In the genomic region with DNA sequence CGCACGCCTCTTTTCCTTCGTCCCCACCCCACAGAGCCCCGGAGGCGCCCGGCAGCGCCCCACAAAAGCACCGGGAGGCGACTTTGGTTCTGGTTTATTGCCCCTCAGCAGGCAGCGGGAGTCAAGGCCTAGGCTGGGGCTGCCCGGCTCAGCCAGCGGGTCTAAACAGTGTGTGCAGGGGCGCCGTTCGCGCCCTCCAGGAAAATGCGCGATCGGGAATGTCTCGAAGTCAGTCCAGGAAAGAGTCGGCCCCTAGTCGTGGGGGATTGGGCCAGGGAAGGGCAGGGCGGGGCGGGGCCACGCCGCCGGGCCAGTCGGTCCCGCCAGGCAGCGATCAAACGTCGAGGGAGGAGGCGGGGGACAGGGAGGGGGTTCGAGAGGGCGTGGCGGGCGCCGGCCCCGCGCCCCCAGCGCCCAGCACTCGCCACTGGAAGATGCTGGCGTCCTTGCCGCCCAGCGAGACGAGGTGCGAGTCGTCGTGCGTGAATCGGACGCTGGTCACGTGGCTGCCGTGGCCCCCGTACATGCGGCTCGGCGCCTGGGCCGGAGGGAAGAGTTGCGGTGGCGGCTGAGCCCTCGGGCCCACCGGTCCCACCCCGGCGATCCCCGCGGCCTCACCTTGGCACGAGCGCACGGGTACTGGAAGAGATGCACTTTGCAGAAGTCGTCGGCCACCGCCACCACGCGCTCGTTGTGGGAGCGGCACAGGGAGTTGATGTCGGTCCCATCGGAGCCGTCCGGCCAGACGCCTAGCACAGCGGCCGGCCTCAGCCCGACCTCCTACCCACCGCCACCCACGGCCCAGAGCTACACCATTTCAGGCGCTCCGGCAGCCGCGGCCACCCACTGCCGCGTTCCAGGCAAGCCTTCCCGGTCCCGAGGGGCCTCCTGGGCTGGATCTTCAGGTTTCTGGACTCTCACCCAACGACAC, we compare ENCODE assay signal across 1 cellular context.
A peak's percentile ranks its signal among the peaks of the same experiment; 100 is the strongest.
TF ChIP-seq lines count a peak whose summit lies in the region.

No MANE protein-coding gene starts in this region.

TF ChIP-seq in GM23338, 12 proteins besides CTCF, POLR2A, EP300 and RAD21 (continued from another document):
- TF ChIP-seq, protein P1, sequence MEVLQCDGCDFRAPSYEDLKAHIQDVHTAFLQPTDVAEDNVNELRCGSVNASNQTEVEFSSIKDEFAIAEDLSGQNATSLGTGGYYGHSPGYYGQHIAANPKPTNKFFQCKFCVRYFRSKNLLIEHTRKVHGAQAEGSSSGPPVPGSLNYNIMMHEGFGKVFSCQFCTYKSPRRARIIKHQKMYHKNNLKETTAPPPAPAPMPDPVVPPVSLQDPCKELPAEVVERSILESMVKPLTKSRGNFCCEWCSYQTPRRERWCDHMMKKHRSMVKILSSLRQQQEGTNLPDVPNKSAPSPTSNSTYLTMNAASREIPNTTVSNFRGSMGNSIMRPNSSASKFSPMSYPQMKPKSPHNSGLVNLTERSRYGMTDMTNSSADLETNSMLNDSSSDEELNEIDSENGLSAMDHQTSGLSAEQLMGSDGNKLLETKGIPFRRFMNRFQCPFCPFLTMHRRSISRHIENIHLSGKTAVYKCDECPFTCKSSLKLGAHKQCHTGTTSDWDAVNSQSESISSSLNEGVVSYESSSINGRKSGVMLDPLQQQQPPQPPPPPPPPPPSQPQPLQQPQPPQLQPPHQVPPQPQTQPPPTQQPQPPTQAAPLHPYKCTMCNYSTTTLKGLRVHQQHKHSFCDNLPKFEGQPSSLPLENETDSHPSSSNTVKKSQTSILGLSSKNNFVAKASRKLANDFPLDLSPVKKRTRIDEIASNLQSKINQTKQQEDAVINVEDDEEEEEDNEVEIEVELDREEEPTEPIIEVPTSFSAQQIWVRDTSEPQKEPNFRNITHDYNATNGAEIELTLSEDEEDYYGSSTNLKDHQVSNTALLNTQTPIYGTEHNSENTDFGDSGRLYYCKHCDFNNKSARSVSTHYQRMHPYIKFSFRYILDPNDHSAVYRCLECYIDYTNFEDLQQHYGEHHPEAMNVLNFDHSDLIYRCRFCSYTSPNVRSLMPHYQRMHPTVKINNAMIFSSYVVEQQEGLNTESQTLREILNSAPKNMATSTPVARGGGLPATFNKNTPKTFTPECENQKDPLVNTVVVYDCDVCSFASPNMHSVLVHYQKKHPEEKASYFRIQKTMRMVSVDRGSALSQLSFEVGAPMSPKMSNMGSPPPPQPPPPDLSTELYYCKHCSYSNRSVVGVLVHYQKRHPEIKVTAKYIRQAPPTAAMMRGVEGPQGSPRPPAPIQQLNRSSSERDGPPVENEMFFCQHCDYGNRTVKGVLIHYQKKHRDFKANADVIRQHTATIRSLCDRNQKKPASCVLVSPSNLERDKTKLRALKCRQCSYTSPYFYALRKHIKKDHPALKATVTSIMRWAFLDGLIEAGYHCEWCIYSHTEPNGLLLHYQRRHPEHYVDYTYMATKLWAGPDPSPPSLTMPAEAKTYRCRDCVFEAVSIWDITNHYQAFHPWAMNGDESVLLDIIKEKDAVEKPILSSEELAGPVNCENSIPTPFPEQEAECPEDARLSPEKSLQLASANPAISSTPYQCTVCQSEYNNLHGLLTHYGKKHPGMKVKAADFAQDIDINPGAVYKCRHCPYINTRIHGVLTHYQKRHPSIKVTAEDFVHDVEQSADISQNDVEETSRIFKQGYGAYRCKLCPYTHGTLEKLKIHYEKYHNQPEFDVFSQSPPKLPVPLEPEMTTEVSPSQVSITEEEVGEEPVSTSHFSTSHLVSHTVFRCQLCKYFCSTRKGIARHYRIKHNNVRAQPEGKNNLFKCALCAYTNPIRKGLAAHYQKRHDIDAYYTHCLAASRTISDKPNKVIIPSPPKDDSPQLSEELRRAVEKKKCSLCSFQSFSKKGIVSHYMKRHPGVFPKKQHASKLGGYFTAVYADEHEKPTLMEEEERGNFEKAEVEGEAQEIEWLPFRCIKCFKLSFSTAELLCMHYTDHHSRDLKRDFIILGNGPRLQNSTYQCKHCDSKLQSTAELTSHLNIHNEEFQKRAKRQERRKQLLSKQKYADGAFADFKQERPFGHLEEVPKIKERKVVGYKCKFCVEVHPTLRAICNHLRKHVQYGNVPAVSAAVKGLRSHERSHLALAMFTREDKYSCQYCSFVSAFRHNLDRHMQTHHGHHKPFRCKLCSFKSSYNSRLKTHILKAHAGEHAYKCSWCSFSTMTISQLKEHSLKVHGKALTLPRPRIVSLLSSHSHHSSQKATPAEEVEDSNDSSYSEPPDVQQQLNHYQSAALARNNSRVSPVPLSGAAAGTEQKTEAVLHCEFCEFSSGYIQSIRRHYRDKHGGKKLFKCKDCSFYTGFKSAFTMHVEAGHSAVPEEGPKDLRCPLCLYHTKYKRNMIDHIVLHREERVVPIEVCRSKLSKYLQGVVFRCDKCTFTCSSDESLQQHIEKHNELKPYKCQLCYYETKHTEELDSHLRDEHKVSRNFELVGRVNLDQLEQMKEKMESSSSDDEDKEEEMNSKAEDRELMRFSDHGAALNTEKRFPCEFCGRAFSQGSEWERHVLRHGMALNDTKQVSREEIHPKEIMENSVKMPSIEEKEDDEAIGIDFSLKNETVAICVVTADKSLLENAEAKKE (CRISPR knock-in tag; IDR thresholded peaks at IDR 0.05) = no peak
- peak; percentile 29; the same call in 1 of the 2 replicates for TF ChIP-seq POLR2AphosphoS5 (IDR thresholded peaks at IDR 0.05; ENCODE audit: low read depth)
- TF ChIP-seq EZH2 (IDR thresholded peaks at IDR 0.05; ENCODE audit: low read depth, unreplicated experiment) = peak; percentile 41
